In genomic region chr1:14924455-14925325, GRCh38 we compare ENCODE assay signal across 8 cellular contexts.
DNase-seq lines count a peak whose midpoint lies in the region; ATAC-seq, FAIRE-seq and TF ChIP-seq lines count a peak whose summit lies in the region.

No MANE protein-coding gene starts in this region.

- POLR2A ChIA-PET in H1 (lab: Charles Lee; ENCODE audit: partially characterized antibody), result interaction anchor here (1.6 kb wide), 1 partner anchor 9 kb away, joined by 3 read pairs; no protein-coding TSS in a partner anchor

- H3K79me1 ChIP-seq in H1 (ENCODE audit: low read depth, low read length), result no peaks in the 10 kb centered on the region

- DNase-seq in ACHN (peak; percentile 51), GM12865 (ENCODE audit: low read depth) (no peak), H1 (ENCODE audit: low read depth in 1 of 2, low spot score in 2 of 2) (no peak), lung microvascular endothelial cell (ENCODE audit: low read depth in 2 of 2) (peak; percentile 49 to 59)
- DNase-seq in T-helper 2 cell treated with Interferon-gamma antibody and Interleukin-4, amounts not matched to agents 5 μg/mL and 100 μg/mL, for 36 hours (ENCODE audit: low spot score), result peak; percentile 7

- 1% methylated on average over 13 of the region's 93 CpGs; no CpG with 5 or more reads in 1 of the 2 experiments for WGBS in H1 (ENCODE audit: extremely low coverage in 1 of 2, insufficient coverage in 1 of 2, insufficient read length in 1 of 2, insufficient replicate concordance in 2 of 2, low coverage in 1 of 2, low lambda C conversion rate in 2 of 2, missing lambda C conversion rate in 1 of 2), 2 experiments
- WGBS in thymus, result 2% methylated on average over 93 of the region's 93 CpGs

- no peak overlapping the region for H4K8ac ChIP-seq in H1 (ENCODE audit: extremely low read depth, insufficient read depth, low read length)

- H2BK12ac ChIP-seq in H1 (ENCODE audit: low read depth, low read length), result no peak overlapping the region

- TF ChIP-seq EP300 in H1 (IDR thresholded peaks at IDR 0.05; ENCODE audit: borderline replicate concordance in 1 of 2, low read depth in 2 of 2, low read length in 2 of 2), result no peak

- ATAC-seq in GM19455 (IDR thresholded peaks at IDR 0.05; ENCODE audit: unreplicated experiment) (no peak), HG03097 (IDR thresholded peaks at IDR 0.05; ENCODE audit: low FRiP score, unreplicated experiment) (no peak)

- H4K5ac ChIP-seq in H1 (ENCODE audit: insufficient read length, low read depth, low read length), result no peak overlapping the region

- no peak overlapping the region for H3K4ac ChIP-seq in H1 (replicated peaks; ENCODE audit: insufficient read length, low read depth, low read length)

- no peak overlapping the region for H2BK120ac ChIP-seq in H1 (replicated peaks; ENCODE audit: low read depth, low read length)

- H3K18ac ChIP-seq in H1 (ENCODE audit: extremely low read depth, low read length), result no peak overlapping the region

- H3K27ac ChIP-seq in H1 (ENCODE audit: low read depth, low read length), result no peak overlapping the region
- H3K27ac ChIP-seq in thymus (ENCODE audit: low read depth), result no peak overlapping the region

- H3K4me1 ChIP-seq in H1 (replicated peaks in 1 of 4; ENCODE audit: control insufficient read depth in 3 of 4, insufficient read depth in 4 of 4, low read length in 3 of 4), result peaks cover 3 to 7% (median 3%) of the 10 kb centered on the region in 4 experiments; a peak in 6 of 7 replicates
- no peaks in the 10 kb centered on the region for H3K4me1 ChIP-seq in thymus (ENCODE audit: control insufficient read depth, insufficient read depth, low read length)

- 0 out of 4 replicates have a peak, but pooled peaks of 1 of the 2 experiments have one; percentile 10 for TF ChIP-seq RAD21 in H1 (IDR thresholded peaks at IDR 0.05 in 1 of 2, conservative IDR thresholded peaks at IDR 0.05 in 1 of 2; ENCODE audit: low read depth in 2 of 2, low read length in 2 of 2)

- H3K4me1 Mint-ChIP-seq in T-helper 2 cell treated with Interferon-gamma antibody and Interleukin-4, amounts not matched to agents 5 μg/mL and 100 μg/mL, for 36 hours (ENCODE audit: low read depth), result peaks cover 4% of the 10 kb centered on the region

- H4K20me1 ChIP-seq in H1 (replicated peaks in 1 of 2; ENCODE audit: control insufficient read depth in 1 of 2, insufficient read depth in 2 of 2, low read length in 2 of 2), result peaks cover 8 to 13% of the 10 kb centered on the region in 2 experiments

- H3K27me3 ChIP-seq in H1 (replicated peaks in 1 of 4; ENCODE audit: control insufficient read depth in 3 of 4, extremely low read depth in 1 of 4, insufficient read depth in 3 of 4, low read length in 3 of 4) (peaks cover 9 to 36% (median 27%) of the 10 kb centered on the region in 4 experiments), thymus (ENCODE audit: control insufficient read depth, insufficient read depth) (peaks cover 36% of the 10 kb centered on the region)

- H2BK15ac ChIP-seq in H1 (ENCODE audit: low read length), result no peak overlapping the region

- no peaks in the 10 kb centered on the region; a peak in 1 of 4 replicates for H3K79me2 ChIP-seq in H1 (ENCODE audit: control insufficient read depth in 1 of 2, insufficient read depth in 2 of 2, low read length in 2 of 2)

- no peaks in the 10 kb centered on the region for H3K36me3 ChIP-seq in H1 (ENCODE audit: control insufficient read depth in 2 of 4, insufficient read depth in 4 of 4, low read length in 3 of 4)
- no peaks in the 10 kb centered on the region for H3K36me3 ChIP-seq in thymus (ENCODE audit: control insufficient read depth, insufficient read depth)

- no peak overlapping the region for H3K56ac ChIP-seq in H1 (replicated peaks; ENCODE audit: insufficient read length, low read depth, low read length)

- TF ChIP-seq CTCF in GM12865 (IDR thresholded peaks at IDR 0.05; ENCODE audit: insufficient read depth, low read depth, low read length, missing control alignments), result no peak
- no peak for TF ChIP-seq CTCF in H1 (IDR thresholded peaks at IDR 0.05; ENCODE audit: control extremely low read depth in 1 of 3, insufficient read depth in 1 of 3, low read depth in 1 of 3, low read length in 3 of 3)

- H2BK20ac ChIP-seq in H1 (ENCODE audit: low read length), result no peak overlapping the region

- H3K36me3 Mint-ChIP-seq in T-helper 2 cell treated with Interferon-gamma antibody and Interleukin-4, amounts not matched to agents 5 μg/mL and 100 μg/mL, for 36 hours (ENCODE audit: low read depth), result no peaks in the 10 kb centered on the region

- no peak for FAIRE-seq in H1 (lab: Jason Lieb, UNC)

- peak overlapping the region; percentile 64 for H3K4me3 Mint-ChIP-seq in T-helper 2 cell treated with Interferon-gamma antibody and Interleukin-4, amounts not matched to agents 5 μg/mL and 100 μg/mL, for 36 hours

- CTCF ChIA-PET in H1 (lab: Charles Lee; ENCODE audit: partially characterized antibody), result no interaction called here

- no peak overlapping the region for H2BK5ac ChIP-seq in H1 (ENCODE audit: low read depth, low read length)

- no peak overlapping the region for H3K23ac ChIP-seq in H1 (ENCODE audit: insufficient read length)

- H3K9me3 ChIP-seq in H1 (ENCODE audit: insufficient read depth in 2 of 2, low read depth in 1 of 2, low read length in 1 of 2) (no peaks in the 10 kb centered on the region), thymus (ENCODE audit: control insufficient read depth) (no peaks in the 10 kb centered on the region)

- TF ChIP-seq POLR2A in H1 (IDR thresholded peaks at IDR 0.05; ENCODE audit: control extremely low read depth in 1 of 2, low read depth in 2 of 2, low read length in 2 of 2), result no peak

- H3K4me3 ChIP-seq in GM12865 (ENCODE audit: low read depth, low read length), result peak overlapping the region; percentile 36
- peak overlapping the region; percentile 33 to 62 (median 43) for H3K4me3 ChIP-seq in H1 (ENCODE audit: extremely low read depth in 1 of 4, insufficient read depth in 2 of 4, low read depth in 3 of 4, low read length in 4 of 4)
- H3K4me3 ChIP-seq in thymus (ENCODE audit: low read length), result peak overlapping the region; percentile 53

- no peak overlapping the region for H3K14ac ChIP-seq in H1 (ENCODE audit: insufficient read length)

- peaks cover 3% of the 10 kb centered on the region; the same call in 1 of the 2 replicates for H3K23me2 ChIP-seq in H1 (ENCODE audit: low read depth, low read length)

- no peak overlapping the region for H2AFZ ChIP-seq in H1 (ENCODE audit: low read length)

- H3K27ac Mint-ChIP-seq in T-helper 2 cell treated with Interferon-gamma antibody and Interleukin-4, amounts not matched to agents 5 μg/mL and 100 μg/mL, for 36 hours, result no peak overlapping the region

- H3K27me3 Mint-ChIP-seq in T-helper 2 cell treated with Interferon-gamma antibody and Interleukin-4, amounts not matched to agents 5 μg/mL and 100 μg/mL, for 36 hours (ENCODE audit: low read depth), result peaks cover 51% of the 10 kb centered on the region

- in situ Hi-C loops in ACHN (cut with HindIII; ENCODE audit: low pct_ligation_motif_present, low pct_unique_long_range_greater_than_20kb, low sequenced_read_pairs), result no loop called here

- H2AK5ac ChIP-seq in H1 (ENCODE audit: low read depth, low read length), result no peak overlapping the region

- peak overlapping the region in 1 of 4 experiments; percentile 9; a peak in 1 of 7 replicates for H3K9ac ChIP-seq in H1 (replicated peaks in 1 of 4; ENCODE audit: extremely low read depth in 1 of 4, low read depth in 3 of 4, low read length in 3 of 4)

- no peak overlapping the region for H4K91ac ChIP-seq in H1 (replicated peaks; ENCODE audit: insufficient read length, low read length)

- H3K9me3 Mint-ChIP-seq in T-helper 2 cell treated with Interferon-gamma antibody and Interleukin-4, amounts not matched to agents 5 μg/mL and 100 μg/mL, for 36 hours, result no peaks in the 10 kb centered on the region

- peak overlapping the region; percentile 67 to 76 for H3K4me2 ChIP-seq in H1 (ENCODE audit: insufficient read depth in 1 of 2, low read depth in 2 of 2, low read length in 2 of 2)

TF ChIP-seq in H1, 55 proteins besides CTCF, POLR2A, EP300 and RAD21:
- TF ChIP-seq E2F6 (IDR thresholded peaks at IDR 0.05) (no peak), RBBP5 (IDR thresholded peaks at IDR 0.05; ENCODE audit: borderline replicate concordance, low read depth, low read length) (0 out of 2 replicates have a peak, but pooled peaks have one; percentile 24), CEBPB (IDR thresholded peaks at IDR 0.05; ENCODE audit: low read depth, low read length) (no peak), SUZ12 (IDR thresholded peaks at IDR 0.05; ENCODE audit: low read length) (peak; percentile 49; the same call in 1 of the 2 replicates), CBX8 (IDR thresholded peaks at IDR 0.05; ENCODE audit: borderline replicate concordance, low read depth, low read length) (no peak), KDM4A (IDR thresholded peaks at IDR 0.05; ENCODE audit: low read depth, low read length, severe bottlenecking) (peak; percentile 55), HDAC6 (IDR thresholded peaks at IDR 0.05; ENCODE audit: low read depth, low read length) (no peak), BACH1 (IDR thresholded peaks at IDR 0.05; ENCODE audit: low read length) (peak; percentile 34; the same call in 1 of the 2 replicates), ATF3 (IDR thresholded peaks at IDR 0.05; ENCODE audit: insufficient read depth, low read depth, low read length) (no peak)

Comparison
In these comparisons a context has a peak if more than half of its experiments do, and no peak if none do; other contexts are left out.
1. DNase-seq: peak in ACHN (single experiment), T-helper 2 cell treated with Interferon-gamma antibody and Interleukin-4, amounts not matched to agents 5 μg/mL and 100 μg/mL, for 36 hours (single experiment) and lung microvascular endothelial cell (2 of 2); none in GM12865 (single experiment) and H1 (0 of 2).
2. Peak in every context shown above with its lines, with median percentiles within 50 percentile points of each other: H3K4me3 ChIP-seq.